ENCODE assay signal across 8 cellular contexts in genomic region chr11:79461144-79461543, GRCh38. TPM values are rescaled to one million over a fixed set of nuclear protein-coding genes. Genes with fewer than 3 reads are reported as not detected.
DNase-seq lines count a peak whose midpoint lies in the region; ATAC-seq and TF ChIP-seq lines count a peak whose summit lies in the region.

No MANE protein-coding gene starts in this region.

- DNase-seq in BE2C (peak; percentile 29), NCI-H69 (lab: John Stamatoyannopoulos, UW) (peak; percentile 52), fibroblast of peridontal ligament (ENCODE audit: extremely low read depth) (peak; percentile 54), sciatic nerve (ENCODE audit: low spot score) (no peak), dermis blood vessel endothelial cell (no peak)
- DNase-seq in activated T-cell treated with anti-CD3 and anti-CD28 coated beads, Interleukin-2, amount 50 U/mL, for 48 hours, result no peak

- peak; percentile 82 for TF ChIP-seq CTCF in BE2C (IDR thresholded peaks at IDR 0.05; ENCODE audit: low read depth, low read length)

- no peaks in the 10 kb centered on the region for H3K9me3 ChIP-seq in BE2C

- intact Hi-C loops in sciatic nerve (cut with DNase I), result no loop called here

- ATAC-seq in GM21360 (IDR thresholded peaks at IDR 0.05; ENCODE audit: unreplicated experiment) (peak; percentile 72), sciatic nerve (peak; percentile 73), GM21737 (IDR thresholded peaks at IDR 0.05; ENCODE audit: unreplicated experiment) (no peak)

- H3K36me3 ChIP-seq in BE2C, result no peaks in the 10 kb centered on the region

- H3K4me3 ChIP-seq in BE2C (ENCODE audit: low read depth, low read length), result no peak overlapping the region

- H3K4me1 ChIP-seq in BE2C, result no peaks in the 10 kb centered on the region

- no peaks in the 10 kb centered on the region for H3K27me3 ChIP-seq in BE2C

RNA-seq across cellular contexts. Expression of gene TENM4, which starts 20.3 kb away (rescaled TPM):
- polyA plus RNA-seq in BE2C (2012; ENCODE audit: insufficient read depth, insufficient read length, low read depth), result 44.5 TPM
- 16.5 TPM for total RNA-seq in sciatic nerve
- total RNA-seq in dermis blood vessel endothelial cell, result 0.37 and 2.9 TPM in 2 replicates

Comparison
In these comparisons a context has a peak if more than half of its experiments do, and no peak if none do; other contexts are left out.
1. DNase-seq: peak in BE2C (single experiment), NCI-H69 (single experiment) and fibroblast of peridontal ligament (single experiment); none in sciatic nerve (single experiment), dermis blood vessel endothelial cell (single experiment) and activated T-cell treated with anti-CD3 and anti-CD28 coated beads, Interleukin-2, amount 50 U/mL, for 48 hours (0 of 2).